In genomic region chr16:61879-62281, GRCh38 we compare ENCODE assay signal across 21 cellular contexts.
"Had no signal": no experiment of that assay in that cellular context is flagged by ENCODE, and none has a peak within 500 bp of the region (broad histone marks: within the 10 kb centered on the region; RNA-seq: fewer than 3 reads in every experiment).

No MANE protein-coding gene starts in this region.

- DNase-seq: cerebellar nuclear complex; dorsolateral prefrontal cortex; effector CD8-positive, alpha-beta T cell; endodermal cell; foreskin fibroblast; gastrocnemius medialis; head of caudate nucleus; mesenchymal stem cell; mucosa of descending colon; naive B cell; stimulated activated naive CD4-positive, alpha-beta T cell; stimulated activated naive CD8-positive, alpha-beta T cell treated with anti-CD3 and anti-CD28 coated beads, Interleukin-15, amount 100 ng/mL, for 72 hours; transverse colon; uterus had no signal

- H3K4me1 ChIP-seq: right lobe of liver, uterus had no signal

- H3K9me3 ChIP-seq: gastrocnemius medialis, mucosa of descending colon, ovary, right lobe of liver, suprapubic skin, transverse colon, upper lobe of right lung, uterus had no signal

- H3K36me3 ChIP-seq: ovary, uterus had no signal

- H3K27me3 ChIP-seq: dorsolateral prefrontal cortex, gastrocnemius medialis, ovary, right lobe of liver, suprapubic skin, transverse colon, upper lobe of right lung, uterus had no signal

- ATAC-seq: esophagus mucosa; gastrocnemius medialis; mucosa of descending colon; natural killer cell treated with Interleukin-12 subunit alpha and Interleukin-12 subunit beta and Interleukin-15 and Interleukin-18, amount 100 ng/mL, for 72 hours; right lobe of liver; stimulated activated naive CD8-positive, alpha-beta T cell treated with anti-CD3 and anti-CD28 coated beads, Interleukin-15, amount 100 ng/mL, for 72 hours; upper lobe of right lung had no signal

- H3K27ac ChIP-seq: dorsolateral prefrontal cortex, epithelial cell of prostate, gastrocnemius medialis, ovary, right lobe of liver, suprapubic skin, transverse colon, upper lobe of right lung, uterus had no signal

- H3K4me3 ChIP-seq: gastrocnemius medialis, mucosa of descending colon, ovary, right lobe of liver, suprapubic skin, transverse colon, upper lobe of right lung, uterus had no signal
